In the genomic region with DNA sequence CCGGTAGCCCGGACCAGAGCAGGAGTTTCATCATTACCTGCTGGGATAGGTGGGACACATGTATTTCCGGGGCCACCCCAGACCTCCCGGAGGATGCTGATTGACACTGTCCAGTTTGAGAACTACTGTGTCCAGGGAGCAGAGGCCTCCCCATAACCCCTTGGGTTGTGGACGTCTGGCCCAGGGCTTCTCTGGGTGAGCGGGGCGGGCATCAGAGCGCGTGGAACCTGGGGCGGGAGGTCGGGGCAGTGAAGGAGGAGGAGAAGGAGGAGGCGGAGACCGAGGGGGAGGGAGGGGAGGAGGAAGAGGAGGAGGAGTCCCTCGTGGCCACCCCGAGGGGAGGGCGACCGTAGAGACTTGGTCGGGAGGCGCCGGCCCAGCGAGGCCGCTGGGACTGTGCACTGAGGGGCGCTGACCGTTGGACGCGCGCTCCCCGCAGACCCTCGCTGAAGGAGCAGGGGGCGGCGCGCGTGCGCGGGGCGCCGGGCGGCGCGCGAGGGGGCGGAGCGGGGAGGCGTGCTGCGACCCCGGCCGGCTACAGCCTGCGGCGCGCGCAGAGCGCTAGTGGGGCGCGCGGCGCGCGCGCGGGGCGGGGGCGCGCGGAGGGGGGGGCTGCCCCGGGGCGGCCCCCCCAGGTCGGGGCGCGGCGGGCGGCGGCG, we compare ENCODE assay signal across 1 cellular context.
TF ChIP-seq lines count a peak whose summit lies in the region.

GRK3 (plus strand) TSS at position 356 of the 659 bp plus-strand sequence. CDS start 366 bp downstream, outside the sequence.

TF ChIP-seq in HEK293, 187 proteins besides CTCF, POLR2A, EP300 and RAD21 (continued from another document and continues in another):
- TF ChIP-seq, protein P1, sequence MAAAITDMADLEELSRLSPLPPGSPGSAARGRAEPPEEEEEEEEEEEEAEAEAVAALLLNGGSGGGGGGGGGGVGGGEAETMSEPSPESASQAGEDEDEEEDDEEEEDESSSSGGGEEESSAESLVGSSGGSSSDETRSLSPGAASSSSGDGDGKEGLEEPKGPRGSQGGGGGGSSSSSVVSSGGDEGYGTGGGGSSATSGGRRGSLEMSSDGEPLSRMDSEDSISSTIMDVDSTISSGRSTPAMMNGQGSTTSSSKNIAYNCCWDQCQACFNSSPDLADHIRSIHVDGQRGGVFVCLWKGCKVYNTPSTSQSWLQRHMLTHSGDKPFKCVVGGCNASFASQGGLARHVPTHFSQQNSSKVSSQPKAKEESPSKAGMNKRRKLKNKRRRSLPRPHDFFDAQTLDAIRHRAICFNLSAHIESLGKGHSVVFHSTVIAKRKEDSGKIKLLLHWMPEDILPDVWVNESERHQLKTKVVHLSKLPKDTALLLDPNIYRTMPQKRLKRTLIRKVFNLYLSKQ (tag by site-specific recombination; IDR thresholded peaks at IDR 0.05; ENCODE audit: borderline replicate concordance): no peak
- TF ChIP-seq ZNF398 (tag by site-specific recombination; IDR thresholded peaks at IDR 0.05): peak; percentile 99
- TF ChIP-seq ZNF677 (tag by site-specific recombination; IDR thresholded peaks at IDR 0.05): no peak
- TF ChIP-seq PBX3 (CRISPR knock-in tag; IDR thresholded peaks at IDR 0.05): no peak
- TF ChIP-seq HOXC10 (CRISPR knock-in tag; IDR thresholded peaks at IDR 0.05): no peak
- no peak for TF ChIP-seq ZNF658 (tag by site-specific recombination; IDR thresholded peaks at IDR 0.05)
- TF ChIP-seq ZNF24 (tag by site-specific recombination; IDR thresholded peaks at IDR 0.05): no peak
- no peak for TF ChIP-seq ZNF837 (tag by site-specific recombination; IDR thresholded peaks at IDR 0.05)
- TF ChIP-seq ZNF423 (tag by site-specific recombination; IDR thresholded peaks at IDR 0.05): no peak
- TF ChIP-seq ZNF660 (tag by site-specific recombination; IDR thresholded peaks at IDR 0.05): no peak
- no peak for TF ChIP-seq BCL11A (tag by site-specific recombination; IDR thresholded peaks at IDR 0.05; ENCODE audit: low read depth)
- no peak for TF ChIP-seq ZNF169 (tag by site-specific recombination; IDR thresholded peaks at IDR 0.05)
- no peak for TF ChIP-seq MZF1 (tag by site-specific recombination; IDR thresholded peaks at IDR 0.05; ENCODE audit: borderline replicate concordance)
- no peak for TF ChIP-seq ZNF514 (tag by site-specific recombination; IDR thresholded peaks at IDR 0.05)
- TF ChIP-seq KLF1 (tag by site-specific recombination; IDR thresholded peaks at IDR 0.05): peak; percentile 27; the same call in 1 of the 2 replicates
- TF ChIP-seq, protein P2, sequence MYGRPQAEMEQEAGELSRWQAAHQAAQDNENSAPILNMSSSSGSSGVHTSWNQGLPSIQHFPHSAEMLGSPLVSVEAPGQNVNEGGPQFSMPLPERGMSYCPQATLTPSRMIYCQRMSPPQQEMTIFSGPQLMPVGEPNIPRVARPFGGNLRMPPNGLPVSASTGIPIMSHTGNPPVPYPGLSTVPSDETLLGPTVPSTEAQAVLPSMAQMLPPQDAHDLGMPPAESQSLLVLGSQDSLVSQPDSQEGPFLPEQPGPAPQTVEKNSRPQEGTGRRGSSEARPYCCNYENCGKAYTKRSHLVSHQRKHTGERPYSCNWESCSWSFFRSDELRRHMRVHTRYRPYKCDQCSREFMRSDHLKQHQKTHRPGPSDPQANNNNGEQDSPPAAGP (tag by site-specific recombination; IDR thresholded peaks at IDR 0.05): 0 out of 2 replicates have a peak, but pooled peaks have one; percentile 32
- no peak for TF ChIP-seq ZNF174 (tag by site-specific recombination; IDR thresholded peaks at IDR 0.05)
- peak; percentile 93 for TF ChIP-seq PATZ1 (tag by site-specific recombination; IDR thresholded peaks at IDR 0.05)
- no peak for TF ChIP-seq ZNF114 (tag by site-specific recombination; IDR thresholded peaks at IDR 0.05)
- TF ChIP-seq ZBTB1 (tag by site-specific recombination; IDR thresholded peaks at IDR 0.05): no peak
- TF ChIP-seq ZBTB26 (tag by site-specific recombination; optimal IDR thresholded peaks at IDR 0.05): peak; percentile 75
- TF ChIP-seq ZNF560 (tag by site-specific recombination; IDR thresholded peaks at IDR 0.05; ENCODE audit: borderline replicate concordance): no peak
- TF ChIP-seq ZNF146 (tag by site-specific recombination; IDR thresholded peaks at IDR 0.05): no peak
- TF ChIP-seq ZNF664 (tag by site-specific recombination; IDR thresholded peaks at IDR 0.05): no peak
- peak; percentile 83; the same call in 1 of the 2 replicates for TF ChIP-seq ZNF76 (tag by site-specific recombination; IDR thresholded peaks at IDR 0.05; ENCODE audit: borderline replicate concordance, low read depth)
- TF ChIP-seq ZNF449 (tag by site-specific recombination; IDR thresholded peaks at IDR 0.05): no peak
- TF ChIP-seq ZBTB48 (tag by site-specific recombination; IDR thresholded peaks at IDR 0.05): no peak
- no peak for TF ChIP-seq OSR2 (tag by site-specific recombination; IDR thresholded peaks at IDR 0.05)
- TF ChIP-seq ZSCAN18 (tag by site-specific recombination; IDR thresholded peaks at IDR 0.05): no peak
- no peak for TF ChIP-seq ZNF362 (tag by site-specific recombination; IDR thresholded peaks at IDR 0.05)
- TF ChIP-seq RBAK (tag by site-specific recombination; IDR thresholded peaks at IDR 0.05): no peak
- no peak for TF ChIP-seq ZNF157 (tag by site-specific recombination; IDR thresholded peaks at IDR 0.05)
- TF ChIP-seq ZFHX2 (tag by site-specific recombination; conservative IDR thresholded peaks at IDR 0.05): peak; percentile 83
- TF ChIP-seq, protein P3, sequence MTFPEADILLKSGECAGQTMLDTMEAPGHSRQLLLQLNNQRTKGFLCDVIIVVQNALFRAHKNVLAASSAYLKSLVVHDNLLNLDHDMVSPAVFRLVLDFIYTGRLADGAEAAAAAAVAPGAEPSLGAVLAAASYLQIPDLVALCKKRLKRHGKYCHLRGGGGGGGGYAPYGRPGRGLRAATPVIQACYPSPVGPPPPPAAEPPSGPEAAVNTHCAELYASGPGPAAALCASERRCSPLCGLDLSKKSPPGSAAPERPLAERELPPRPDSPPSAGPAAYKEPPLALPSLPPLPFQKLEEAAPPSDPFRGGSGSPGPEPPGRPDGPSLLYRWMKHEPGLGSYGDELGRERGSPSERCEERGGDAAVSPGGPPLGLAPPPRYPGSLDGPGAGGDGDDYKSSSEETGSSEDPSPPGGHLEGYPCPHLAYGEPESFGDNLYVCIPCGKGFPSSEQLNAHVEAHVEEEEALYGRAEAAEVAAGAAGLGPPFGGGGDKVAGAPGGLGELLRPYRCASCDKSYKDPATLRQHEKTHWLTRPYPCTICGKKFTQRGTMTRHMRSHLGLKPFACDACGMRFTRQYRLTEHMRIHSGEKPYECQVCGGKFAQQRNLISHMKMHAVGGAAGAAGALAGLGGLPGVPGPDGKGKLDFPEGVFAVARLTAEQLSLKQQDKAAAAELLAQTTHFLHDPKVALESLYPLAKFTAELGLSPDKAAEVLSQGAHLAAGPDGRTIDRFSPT (tag by site-specific recombination; IDR thresholded peaks at IDR 0.05): no peak
- TF ChIP-seq ZIC2 (tag by site-specific recombination; IDR thresholded peaks at IDR 0.05): peak; percentile 70
- no peak for TF ChIP-seq ZNF558 (tag by site-specific recombination; IDR thresholded peaks at IDR 0.05)
- no peak for TF ChIP-seq ZNF280C (tag by site-specific recombination; IDR thresholded peaks at IDR 0.05)
- no peak for TF ChIP-seq ZFP41 (tag by site-specific recombination; IDR thresholded peaks at IDR 0.05; ENCODE audit: borderline replicate concordance)
